ENCODE assay signal across 8 cellular contexts in the genomic region with DNA sequence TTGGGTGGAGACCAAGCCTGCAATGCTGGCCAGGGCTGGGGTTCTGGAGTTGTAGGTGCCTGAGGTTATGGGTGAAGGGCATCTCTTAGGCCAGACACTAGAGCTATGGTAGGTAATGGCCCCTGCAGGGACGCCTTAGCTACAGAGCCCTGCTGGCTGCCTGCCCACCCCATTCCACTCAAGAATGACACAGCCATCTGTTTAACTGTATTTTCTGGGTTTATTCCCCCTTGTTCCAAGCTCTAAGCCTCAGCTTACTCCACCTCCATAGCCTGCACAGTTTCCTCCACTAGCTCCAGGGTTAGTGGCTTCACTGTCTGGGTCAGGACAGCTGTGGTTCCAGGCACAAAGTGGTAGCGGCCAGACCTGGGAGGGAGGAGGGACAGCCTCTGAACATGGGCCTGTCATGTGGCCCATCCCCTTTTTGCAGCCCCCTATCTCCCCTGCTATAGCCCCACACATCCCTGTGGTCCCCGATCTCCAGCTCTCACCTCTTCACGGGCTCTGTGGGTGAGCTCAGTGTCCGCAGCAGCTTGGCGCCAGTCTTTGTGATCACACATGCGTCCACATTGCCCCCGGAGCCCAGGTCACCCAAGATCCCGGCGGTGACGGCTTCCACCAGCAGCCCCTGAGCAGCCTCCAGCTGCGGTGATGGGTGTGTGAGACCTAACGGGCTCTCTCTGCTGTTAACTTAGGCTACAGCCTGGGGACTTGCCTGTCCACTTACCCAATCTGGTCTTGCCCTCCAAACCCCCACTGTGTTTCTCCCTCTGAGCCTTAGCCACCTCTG. TPM values are rescaled to one million over a fixed set of nuclear protein-coding genes. Genes with fewer than 3 reads are reported as not detected.
DNase-seq lines count a peak whose midpoint lies in the region; ATAC-seq and TF ChIP-seq lines count a peak whose summit lies in the region.

No MANE protein-coding gene starts in this region.

- peak overlapping the region in 6 of 7 donors; percentile 6 to 98 (median 68) for H3K27ac Mint-ChIP-seq in CD14-positive monocyte
- peak overlapping the region; percentile 92 to 96 for H3K27ac Mint-ChIP-seq in natural killer cell treated with Interleukin-12 subunit alpha and Interleukin-12 subunit beta and Interleukin-15 and Interleukin-18, amount 100 ng/mL, for 72 hours

- peaks cover 28% of the 10 kb centered on the region for H3K4me1 Mint-ChIP-seq in CD14-positive monocyte
- peaks cover 25% of the 10 kb centered on the region in 2 donors for H3K4me1 Mint-ChIP-seq in natural killer cell treated with Interleukin-12 subunit alpha and Interleukin-12 subunit beta and Interleukin-15 and Interleukin-18, amount 100 ng/mL, for 72 hours (ENCODE audit: low read depth in 2 of 2)

- peaks cover 0 to 2% (median 0%) of the 10 kb centered on the region in 3 donors for H3K27me3 Mint-ChIP-seq in CD14-positive monocyte (ENCODE audit: low read depth in 3 of 3)
- no peaks in the 10 kb centered on the region for H3K27me3 Mint-ChIP-seq in natural killer cell treated with Interleukin-12 subunit alpha and Interleukin-12 subunit beta and Interleukin-15 and Interleukin-18, amount 100 ng/mL, for 72 hours

- peak overlapping the region in 51 of 59 donors; percentile 30 to 96 (median 88) for H3K27ac ChIP-seq in dorsolateral prefrontal cortex

- intact Hi-C loops in CD14-positive monocyte (cut with micrococcal nuclease): loop anchor here (5.0 to 10.0 kb wide), 6 partner anchors 37 to 127 kb away; partner anchors contain the start of genes EDC4 (in 1 of the 2), PSKH1 (in 1 of the 2), RANBP10 (in 1 of the 2) and TSNAXIP1 (in 1 of the 2)
- intact Hi-C loops in dorsolateral prefrontal cortex (cut with DNase I): loop anchor here in 1 of 2 donors (5.0 kb wide), 2 partner anchors 108 to 148 kb away; no protein-coding TSS in a partner anchor

- no peak overlapping the region for H3K4me3 Mint-ChIP-seq in CD14-positive monocyte
- H3K4me3 Mint-ChIP-seq in natural killer cell treated with Interleukin-12 subunit alpha and Interleukin-12 subunit beta and Interleukin-15 and Interleukin-18, amount 100 ng/mL, for 72 hours: peak overlapping the region; percentile 92

- peak; percentile 28 for DNase-seq in CD14-positive monocyte (ENCODE audit: low spot score)
- DNase-seq in LNCaP clone FGC (ENCODE audit: low read depth): no peak
- no peak for DNase-seq in dorsolateral prefrontal cortex
- DNase-seq in natural killer cell treated with Interleukin-12 subunit alpha and Interleukin-12 subunit beta and Interleukin-15 and Interleukin-18, amount 100 ng/mL, for 72 hours (ENCODE audit: low spot score): no peak
- DNase-seq in putamen (ENCODE audit: low spot score): no peak
- DNase-seq in cerebellum (ENCODE audit: low spot score): no peak
- no peak for DNase-seq in SIG-M5 treated with dmso at 0.1 percent for 504 hours (lab: John Stamatoyannopoulos, UW; ENCODE audit: unreplicated experiment)

- H3K9me3 Mint-ChIP-seq in CD14-positive monocyte: peaks cover 0 to 1% (median 0%) of the 10 kb centered on the region in 7 donors
- H3K9me3 Mint-ChIP-seq in natural killer cell treated with Interleukin-12 subunit alpha and Interleukin-12 subunit beta and Interleukin-15 and Interleukin-18, amount 100 ng/mL, for 72 hours: no peaks in the 10 kb centered on the region

- no peak for ATAC-seq in natural killer cell treated with Interleukin-12 subunit alpha and Interleukin-12 subunit beta and Interleukin-15 and Interleukin-18, amount 100 ng/mL, for 72 hours
- no peak for ATAC-seq in HG03469 (IDR thresholded peaks at IDR 0.05; ENCODE audit: unreplicated experiment)

- H3K27me3 ChIP-seq in dorsolateral prefrontal cortex: no peaks in the 10 kb centered on the region

- TF ChIP-seq CTCF in CD14-positive monocyte (IDR thresholded peaks at IDR 0.05) (no peak), LNCaP clone FGC (IDR thresholded peaks at IDR 0.05; ENCODE audit: control insufficient read depth, extremely low read depth, insufficient read depth) (no peak), dorsolateral prefrontal cortex (IDR thresholded peaks at IDR 0.05 in 54 of 56, conservative IDR thresholded peaks at IDR 0.05 in 2 of 56; ENCODE audit: low read depth in 1 of 56, partially characterized antibody in 56 of 56) (no peak)

- H3K4me3 ChIP-seq in LNCaP clone FGC (ENCODE audit: low read depth, low read length) (peak overlapping the region; percentile 99), dorsolateral prefrontal cortex (peak overlapping the region; percentile 67 to 99 (median 92))

- peaks cover 41 to 67% of the 10 kb centered on the region in 2 donors for H3K36me3 Mint-ChIP-seq in CD14-positive monocyte
- H3K36me3 Mint-ChIP-seq in natural killer cell treated with Interleukin-12 subunit alpha and Interleukin-12 subunit beta and Interleukin-15 and Interleukin-18, amount 100 ng/mL, for 72 hours: peaks cover 16% of the 10 kb centered on the region

RNA-seq across cellular contexts. Expression of gene PSMB10, which starts 2.1 kb away (rescaled TPM):
- 100 to 1,000 TPM; 609 to 798 TPM for polyA plus RNA-seq in CD14-positive monocyte
- 10 to 100 TPM; 21.1 to 56.9 (median 38.9) TPM for total RNA-seq in dorsolateral prefrontal cortex
- 100 to 1,000 TPM; 259 to 316 TPM for total RNA-seq in natural killer cell treated with Interleukin-12 subunit alpha and Interleukin-12 subunit beta and Interleukin-15 and Interleukin-18, amount 100 ng/mL, for 72 hours
- 11.2 TPM for total RNA-seq in cerebellum

RNA-seq across cellular contexts. Expression of gene CTRL, which starts 2.8 kb away (rescaled TPM):
- polyA plus RNA-seq in CD14-positive monocyte: 1 to 10 TPM in 1 of 2 donors, under 1 TPM in 1; 0.69 to 1.6 TPM
- 1 to 10 TPM in 110 of 120 experiments, under 1 TPM in 8, not detected in 2; 0.26 to 6.7 (median 2.2) TPM for total RNA-seq in dorsolateral prefrontal cortex
- 10 to 100 TPM in 1 of 2 donors, 1 to 10 TPM in 1; 8.4 to 15.6 TPM for total RNA-seq in natural killer cell treated with Interleukin-12 subunit alpha and Interleukin-12 subunit beta and Interleukin-15 and Interleukin-18, amount 100 ng/mL, for 72 hours
- total RNA-seq in cerebellum: 2.9 TPM

RNA-seq across cellular contexts. Expression of gene LCAT, which starts 9.4 kb away (rescaled TPM):
- polyA plus RNA-seq in CD14-positive monocyte: under 1 TPM in 1 of 2 donors, not detected in 1; 0.17 TPM
- total RNA-seq in dorsolateral prefrontal cortex (10 to 100 TPM in 108 of 120 experiments, 1 to 10 TPM in 12; 5.4 to 42.1 (median 16.4) TPM), cerebellum (23.2 TPM)
- total RNA-seq in natural killer cell treated with Interleukin-12 subunit alpha and Interleukin-12 subunit beta and Interleukin-15 and Interleukin-18, amount 100 ng/mL, for 72 hours: 10 to 100 TPM; 11.4 to 44.7 TPM

RNA-seq across cellular contexts. Expression of gene SLC12A4, which starts 33.9 kb away (rescaled TPM):
- 1 to 10 TPM; 7.3 to 7.7 TPM for polyA plus RNA-seq in CD14-positive monocyte
- 10 to 100 TPM; 12.2 to 79.2 (median 26.9) TPM for total RNA-seq in dorsolateral prefrontal cortex
- 10 to 100 TPM; 32.9 to 84.4 TPM for total RNA-seq in natural killer cell treated with Interleukin-12 subunit alpha and Interleukin-12 subunit beta and Interleukin-15 and Interleukin-18, amount 100 ng/mL, for 72 hours
- total RNA-seq in cerebellum: 44.6 TPM

RNA-seq across cellular contexts. Expression of gene PSKH1, which starts 41.4 kb away (rescaled TPM):
- 10 to 100 TPM; 11.0 to 19.7 TPM for polyA plus RNA-seq in CD14-positive monocyte
- total RNA-seq in dorsolateral prefrontal cortex (10 to 100 TPM; 10.9 to 28.1 (median 18.3) TPM), cerebellum (14.0 TPM)
- total RNA-seq in natural killer cell treated with Interleukin-12 subunit alpha and Interleukin-12 subunit beta and Interleukin-15 and Interleukin-18, amount 100 ng/mL, for 72 hours: 10 to 100 TPM; 15.4 to 20.1 TPM

Comparison
In these comparisons a context has a peak if more than half of its experiments do, and no peak if none do; other contexts are left out.
1. RNA of gene PSMB10, which starts 2.1 kb away (total RNA-seq): 259 to 316 TPM in natural killer cell treated with Interleukin-12 subunit alpha and Interleukin-12 subunit beta and Interleukin-15 and Interleukin-18, amount 100 ng/mL, for 72 hours; 21.1 to 56.9 TPM in dorsolateral prefrontal cortex and 11.2 TPM in cerebellum (single experiment); every median in the first group is over 4 times any median in the second.